Comparison of ENCODE assay signal across 7 cellular contexts in genomic region chr20:40029589-40029988, GRCh38.
"Had no signal": no experiment of that assay in that cellular context is flagged by ENCODE, and none has a peak within 500 bp of the region (broad histone marks: within the 10 kb centered on the region; RNA-seq: fewer than 3 reads in every experiment).

No MANE protein-coding gene starts in this region.

- FAIRE-seq: G401.6, GM12878, GM12891, GM12892, GM18507 had no signal

- DNase-seq: GDM1, GF-D8 had no signal

- H3K4me3 ChIP-seq: GM12878 had no signal

- ATAC-seq: GM12878 had no signal
